In the genomic region with DNA sequence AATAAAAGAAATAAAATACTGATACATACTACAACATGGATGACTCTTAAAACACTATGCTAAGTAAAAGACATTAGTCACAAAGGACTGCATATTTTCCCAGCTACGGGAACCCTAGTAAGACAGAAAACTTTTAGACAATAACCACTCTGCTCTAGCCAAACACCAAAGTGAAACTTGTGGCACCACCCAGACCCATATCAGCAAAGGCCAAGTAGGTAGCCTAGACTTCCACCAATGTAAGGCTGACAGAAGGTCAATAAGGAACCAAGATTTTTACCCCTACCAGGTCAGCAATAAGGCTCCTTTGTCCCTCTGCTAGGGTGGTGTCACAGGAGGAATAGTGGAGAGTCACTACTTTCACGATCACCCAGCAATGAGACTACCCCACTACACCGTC, we compare ENCODE assay signal across 19 cellular contexts.
"Had no signal": no experiment of that assay in that cellular context is flagged by ENCODE, and none has a peak within 500 bp of the region (broad histone marks: within the 10 kb centered on the region; RNA-seq: fewer than 3 reads in every experiment).

No MANE protein-coding gene starts in this region.

- H3K4me3 ChIP-seq: body of pancreas, lung, psoas muscle, right lobe of liver, spleen had no signal

- DNase-seq: activated CD4-positive, alpha-beta memory T cell treated with anti-CD3 and anti-CD28 coated beads, Interleukin-2, amount 10 ng/mL, durations not matched to agents 7 days and 5 days; activated CD4-positive, CD25-positive, alpha-beta regulatory T cell treated with anti-CD3 and anti-CD28 coated beads, Interleukin-2, amount 50 U/mL, for 72 hours; activated naive CD4-positive, alpha-beta T cell; body of pancreas; effector memory CD8-positive, alpha-beta T cell; immature natural killer cell; left colon; naive thymus-derived CD4-positive, alpha-beta T cell; occipital lobe; psoas muscle; right lobe of liver; spleen; stimulated activated CD4-positive, alpha-beta T cell treated with anti-CD3 and anti-CD28 coated beads, Interleukin-1b, Interleukin-23, amount 100 ng/mL, for 48 hours; substantia nigra; trophoblast cell had no signal

- H3K27ac ChIP-seq: body of pancreas, psoas muscle, right lobe of liver, spleen had no signal

- H3K4me3 Mint-ChIP-seq: activated CD4-positive, alpha-beta memory T cell treated with anti-CD3 and anti-CD28 coated beads, Interleukin-2, amount 10 ng/mL, durations not matched to agents 7 days and 5 days; central memory CD8-positive, alpha-beta T cell; effector memory CD8-positive, alpha-beta T cell; naive thymus-derived CD4-positive, alpha-beta T cell; stimulated activated memory B cell treated with anti-CD40 and anti-IgM and Interleukin-4, amounts not matched to agents 10 μg/mL and 1 μg/mL and 100 μg/mL, for 72 hours; T-helper 2 cell treated with Interferon-gamma antibody and Interleukin-4, amounts not matched to agents 5 μg/mL and 100 μg/mL, for 36 hours had no signal

- ATAC-seq: body of pancreas; effector memory CD8-positive, alpha-beta T cell; left colon; naive thymus-derived CD4-positive, alpha-beta T cell; psoas muscle; right lobe of liver; stimulated activated memory B cell treated with anti-CD40 and anti-IgM and Interleukin-4, amounts not matched to agents 10 μg/mL and 1 μg/mL and 100 μg/mL, for 72 hours had no signal

- H3K27me3 ChIP-seq: body of pancreas, right lobe of liver, spleen had no signal

- H3K4me1 ChIP-seq: body of pancreas, psoas muscle, right lobe of liver had no signal

- H3K9me3 Mint-ChIP-seq: activated CD4-positive, alpha-beta memory T cell treated with anti-CD3 and anti-CD28 coated beads, Interleukin-2, amount 10 ng/mL, durations not matched to agents 7 days and 5 days; central memory CD8-positive, alpha-beta T cell; effector memory CD8-positive, alpha-beta T cell; immature natural killer cell; naive thymus-derived CD4-positive, alpha-beta T cell; stimulated activated memory B cell treated with anti-CD40 and anti-IgM and Interleukin-4, amounts not matched to agents 10 μg/mL and 1 μg/mL and 100 μg/mL, for 72 hours; T-helper 2 cell treated with Interferon-gamma antibody and Interleukin-4, amounts not matched to agents 5 μg/mL and 100 μg/mL, for 36 hours had no signal

- H3K9me3 ChIP-seq: body of pancreas, psoas muscle, right lobe of liver, spleen had no signal

- H3K27me3 Mint-ChIP-seq: activated CD4-positive, alpha-beta memory T cell treated with anti-CD3 and anti-CD28 coated beads, Interleukin-2, amount 10 ng/mL, durations not matched to agents 7 days and 5 days; central memory CD8-positive, alpha-beta T cell; effector memory CD8-positive, alpha-beta T cell; naive thymus-derived CD4-positive, alpha-beta T cell; stimulated activated memory B cell treated with anti-CD40 and anti-IgM and Interleukin-4, amounts not matched to agents 10 μg/mL and 1 μg/mL and 100 μg/mL, for 72 hours had no signal

- H3K27ac Mint-ChIP-seq: activated CD4-positive, alpha-beta memory T cell treated with anti-CD3 and anti-CD28 coated beads, Interleukin-2, amount 10 ng/mL, durations not matched to agents 7 days and 5 days; naive thymus-derived CD4-positive, alpha-beta T cell; stimulated activated memory B cell treated with anti-CD40 and anti-IgM and Interleukin-4, amounts not matched to agents 10 μg/mL and 1 μg/mL and 100 μg/mL, for 72 hours; T-helper 2 cell treated with Interferon-gamma antibody and Interleukin-4, amounts not matched to agents 5 μg/mL and 100 μg/mL, for 36 hours had no signal
